15 cellular contexts compared by ENCODE assay signal in the genomic region with DNA sequence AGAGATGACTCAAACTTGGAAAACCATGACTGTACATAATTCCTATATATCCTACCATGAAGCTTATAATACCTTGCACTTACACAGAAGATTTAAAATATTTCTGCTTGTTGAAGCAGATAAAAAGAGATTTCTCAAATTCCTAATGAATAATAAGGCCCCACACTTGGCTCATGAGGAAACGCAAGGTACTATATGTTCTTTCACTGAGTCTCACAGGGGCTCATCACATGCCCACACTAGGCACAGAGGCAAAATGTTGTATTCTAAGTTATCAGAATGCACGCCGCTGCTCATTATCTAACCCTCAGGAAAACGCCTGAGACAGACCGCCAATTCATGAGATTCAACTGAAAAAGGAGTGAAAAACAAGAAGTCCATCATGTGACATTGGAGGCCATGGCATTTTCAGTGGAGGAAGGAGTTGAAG. TPM values are rescaled to one million over a fixed set of nuclear protein-coding genes. Genes with fewer than 3 reads are reported as not detected.
DNase-seq lines count a peak whose midpoint lies in the region; ATAC-seq, FAIRE-seq and TF ChIP-seq lines count a peak whose summit lies in the region.
"Had no signal": no experiment of that assay in that cellular context is flagged by ENCODE, and none has a peak within 500 bp of the region (broad histone marks: within the 10 kb centered on the region; RNA-seq: fewer than 3 reads in every experiment).

No MANE protein-coding gene starts in this region.

- H3K27ac ChIP-seq in SK-N-SH (ENCODE audit: low read depth in 2 of 2, low read length in 1 of 2) (0 out of 4 replicates have a peak overlapping the region, but pooled peaks of 1 of the 2 experiments have one; percentile 5), smooth muscle cell (ENCODE audit: low read depth) (peak overlapping the region; percentile 1), coronary artery (peak overlapping the region in 1 of 2 donors; percentile 35)
- H3K27ac ChIP-seq: psoas muscle had no signal

- CTCF ChIA-PET in SK-N-SH (lab: Yijun Ruan, JAX): no interaction called here

- H3K4me1 ChIP-seq in SK-N-SH (ENCODE audit: control insufficient read depth in 1 of 2, insufficient read depth in 2 of 2, low read depth in 1 of 2, low read length in 1 of 2): peaks cover 12 to 13% of the 10 kb centered on the region in 2 experiments; a peak in 2 of 4 replicates
- peaks cover 11% of the 10 kb centered on the region for H3K4me1 ChIP-seq in smooth muscle cell (ENCODE audit: low read depth)

- no peak overlapping the region for H3K9ac ChIP-seq in SK-N-SH
- no peak overlapping the region for H3K9ac ChIP-seq in smooth muscle cell (ENCODE audit: low read depth)

- no peak for TF ChIP-seq EP300 in SK-N-SH (IDR thresholded peaks at IDR 0.05; ENCODE audit: borderline replicate concordance in 1 of 2, low read depth in 1 of 2, low read length in 1 of 2)

- in situ Hi-C loops in SK-MEL-5 (cut with HindIII; ENCODE audit: low pct_unique_long_range_greater_than_20kb, low sequenced_read_pairs): no loop called here

- H3K4me3 ChIP-seq in SK-N-SH (ENCODE audit: low read depth in 2 of 2, low read length in 1 of 2) (no peak overlapping the region), smooth muscle cell (no peak overlapping the region), coronary artery (no peak overlapping the region)
- H3K4me3 ChIP-seq: MG63, psoas muscle had no signal

- H2AFZ ChIP-seq in SK-N-SH (ENCODE audit: low read depth): no peak overlapping the region
- no peak overlapping the region for H2AFZ ChIP-seq in smooth muscle cell (ENCODE audit: low read depth)

- no peak for TF ChIP-seq RAD21 in SK-N-SH (IDR thresholded peaks at IDR 0.05; ENCODE audit: low read length)

- no peak for ATAC-seq in SK-N-SH treated with all-trans-retinoic acid at 6 μM for 48 hours
- ATAC-seq in esophagus mucosa: peak; percentile 31
- ATAC-seq in GM18861 (IDR thresholded peaks at IDR 0.05; ENCODE audit: unreplicated experiment): no peak
- ATAC-seq: activated naive CD4-positive, alpha-beta T cell treated with anti-CD3 and anti-CD28 coated beads, Interleukin-2, amount 50 U/mL, for 72 hours; psoas muscle had no signal

- H3F3A ChIP-seq in SK-N-SH (replicated peaks; ENCODE audit: insufficient read depth) (no peaks in the 10 kb centered on the region), smooth muscle cell (ENCODE audit: low read depth) (no peaks in the 10 kb centered on the region)

- POLR2A ChIA-PET in SK-N-SH (lab: Yijun Ruan, JAX): no interaction called here

- no peak for FAIRE-seq in frontal cortex (lab: Jason Lieb, UNC)

- H3K4me2 ChIP-seq in SK-N-SH (no peak overlapping the region), smooth muscle cell (peak overlapping the region; percentile 62)

- WGBS in SK-N-SH (ENCODE audit: low lambda C conversion rate): 87% methylated on average over 5 of the region's 5 CpGs
- 68% methylated on average over 5 of the region's 5 CpGs for WGBS in smooth muscle cell (ENCODE audit: low lambda C conversion rate)

- H3K27me3 ChIP-seq in SK-N-SH (ENCODE audit: insufficient read depth) (no peaks in the 10 kb centered on the region), smooth muscle cell (ENCODE audit: low read depth) (no peaks in the 10 kb centered on the region)
- H3K27me3 ChIP-seq: MG63 had no signal

- H3K36me3 ChIP-seq in SK-N-SH (replicated peaks in 1 of 2; ENCODE audit: control insufficient read depth in 1 of 2, insufficient read depth in 2 of 2, low read length in 1 of 2): no peaks in the 10 kb centered on the region
- H3K36me3 ChIP-seq in smooth muscle cell (ENCODE audit: low read depth): no peaks in the 10 kb centered on the region
- H3K36me3 ChIP-seq: MG63 had no signal

- no peak for TF ChIP-seq CTCF in SK-N-SH (IDR thresholded peaks at IDR 0.05)
- TF ChIP-seq CTCF in smooth muscle cell (IDR thresholded peaks at IDR 0.05; ENCODE audit: borderline replicate concordance, insufficient read depth, poor library complexity, severe bottlenecking): no peak
- no peak for TF ChIP-seq CTCF in coronary artery (IDR thresholded peaks at IDR 0.05)

- H4K20me1 ChIP-seq in SK-N-SH (ENCODE audit: insufficient read depth): no peaks in the 10 kb centered on the region
- H4K20me1 ChIP-seq in smooth muscle cell (ENCODE audit: low read depth): peaks cover 92% of the 10 kb centered on the region

- H3K9me2 ChIP-seq in SK-N-SH: no peaks in the 10 kb centered on the region

- H3K9me3 ChIP-seq in SK-N-SH: no peaks in the 10 kb centered on the region
- no peaks in the 10 kb centered on the region for H3K9me3 ChIP-seq in smooth muscle cell (replicated peaks; ENCODE audit: low read depth)
- H3K9me3 ChIP-seq: MG63, psoas muscle had no signal

- peaks cover 91% of the 10 kb centered on the region for H3K79me2 ChIP-seq in SK-N-SH (ENCODE audit: insufficient read depth)
- H3K79me2 ChIP-seq in smooth muscle cell (ENCODE audit: low read depth): peaks cover 83% of the 10 kb centered on the region

- DNase-seq in SK-N-SH (no peak), SK-MEL-5 (ENCODE audit: low read depth, low spot score) (peak; percentile 90), smooth muscle cell (lab: John Stamatoyannopoulos, UW; ENCODE audit: unreplicated experiment) (no peak), coronary artery (ENCODE audit: low spot score) (no peak), frontal cortex (ENCODE audit: low spot score in 2 of 2) (no peak)
- DNase-seq: 8988T; activated CD4-positive, alpha-beta T cell treated with anti-CD3 and anti-CD28 coated beads, Interleukin-2, amount 10 ng/mL, durations not matched to agents 24 days and 14 days; COR-L47; MG63; NCI-H1694 treated with DMSO at 0.1 percent for 48 hours; psoas muscle had no signal

TF ChIP-seq in SK-N-SH, 30 proteins besides CTCF, POLR2A, EP300 and RAD21:
- TF ChIP-seq RCOR1 (IDR thresholded peaks at IDR 0.05; ENCODE audit: low read length) (no peak), FOSL2 (IDR thresholded peaks at IDR 0.05; ENCODE audit: borderline replicate concordance, low read depth) (peak; percentile 25; the same call in 1 of the 2 replicates)

TF ChIP-seq in SK-N-SH treated with all-trans-retinoic acid at 6 μM for 48 hours, 23 proteins besides CTCF, POLR2A, EP300 and RAD21 (continues in another document):
- TF ChIP-seq, protein P1, sequence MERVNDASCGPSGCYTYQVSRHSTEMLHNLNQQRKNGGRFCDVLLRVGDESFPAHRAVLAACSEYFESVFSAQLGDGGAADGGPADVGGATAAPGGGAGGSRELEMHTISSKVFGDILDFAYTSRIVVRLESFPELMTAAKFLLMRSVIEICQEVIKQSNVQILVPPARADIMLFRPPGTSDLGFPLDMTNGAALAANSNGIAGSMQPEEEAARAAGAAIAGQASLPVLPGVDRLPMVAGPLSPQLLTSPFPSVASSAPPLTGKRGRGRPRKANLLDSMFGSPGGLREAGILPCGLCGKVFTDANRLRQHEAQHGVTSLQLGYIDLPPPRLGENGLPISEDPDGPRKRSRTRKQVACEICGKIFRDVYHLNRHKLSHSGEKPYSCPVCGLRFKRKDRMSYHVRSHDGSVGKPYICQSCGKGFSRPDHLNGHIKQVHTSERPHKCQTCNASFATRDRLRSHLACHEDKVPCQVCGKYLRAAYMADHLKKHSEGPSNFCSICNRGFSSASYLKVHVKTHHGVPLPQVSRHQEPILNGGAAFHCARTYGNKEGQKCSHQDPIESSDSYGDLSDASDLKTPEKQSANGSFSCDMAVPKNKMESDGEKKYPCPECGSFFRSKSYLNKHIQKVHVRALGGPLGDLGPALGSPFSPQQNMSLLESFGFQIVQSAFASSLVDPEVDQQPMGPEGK (CRISPR knock-in tag; IDR thresholded peaks at IDR 0.05; ENCODE audit: borderline replicate concordance): no peak
- TF ChIP-seq TOX (CRISPR knock-in tag; IDR thresholded peaks at IDR 0.05; ENCODE audit: borderline replicate concordance): no peak
- TF ChIP-seq PPARA (CRISPR knock-in tag; IDR thresholded peaks at IDR 0.05; ENCODE audit: borderline replicate concordance): no peak
- TF ChIP-seq, protein P2, sequence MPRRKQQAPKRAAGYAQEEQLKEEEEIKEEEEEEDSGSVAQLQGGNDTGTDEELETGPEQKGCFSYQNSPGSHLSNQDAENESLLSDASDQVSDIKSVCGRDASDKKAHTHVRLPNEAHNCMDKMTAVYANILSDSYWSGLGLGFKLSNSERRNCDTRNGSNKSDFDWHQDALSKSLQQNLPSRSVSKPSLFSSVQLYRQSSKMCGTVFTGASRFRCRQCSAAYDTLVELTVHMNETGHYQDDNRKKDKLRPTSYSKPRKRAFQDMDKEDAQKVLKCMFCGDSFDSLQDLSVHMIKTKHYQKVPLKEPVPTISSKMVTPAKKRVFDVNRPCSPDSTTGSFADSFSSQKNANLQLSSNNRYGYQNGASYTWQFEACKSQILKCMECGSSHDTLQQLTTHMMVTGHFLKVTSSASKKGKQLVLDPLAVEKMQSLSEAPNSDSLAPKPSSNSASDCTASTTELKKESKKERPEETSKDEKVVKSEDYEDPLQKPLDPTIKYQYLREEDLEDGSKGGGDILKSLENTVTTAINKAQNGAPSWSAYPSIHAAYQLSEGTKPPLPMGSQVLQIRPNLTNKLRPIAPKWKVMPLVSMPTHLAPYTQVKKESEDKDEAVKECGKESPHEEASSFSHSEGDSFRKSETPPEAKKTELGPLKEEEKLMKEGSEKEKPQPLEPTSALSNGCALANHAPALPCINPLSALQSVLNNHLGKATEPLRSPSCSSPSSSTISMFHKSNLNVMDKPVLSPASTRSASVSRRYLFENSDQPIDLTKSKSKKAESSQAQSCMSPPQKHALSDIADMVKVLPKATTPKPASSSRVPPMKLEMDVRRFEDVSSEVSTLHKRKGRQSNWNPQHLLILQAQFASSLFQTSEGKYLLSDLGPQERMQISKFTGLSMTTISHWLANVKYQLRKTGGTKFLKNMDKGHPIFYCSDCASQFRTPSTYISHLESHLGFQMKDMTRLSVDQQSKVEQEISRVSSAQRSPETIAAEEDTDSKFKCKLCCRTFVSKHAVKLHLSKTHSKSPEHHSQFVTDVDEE (CRISPR knock-in tag; IDR thresholded peaks at IDR 0.05): no peak
- TF ChIP-seq ZNF565 (CRISPR knock-in tag; conservative IDR thresholded peaks at IDR 0.05; ENCODE audit: low read depth): no peak
- no peak for TF ChIP-seq ESRRG (CRISPR knock-in tag; IDR thresholded peaks at IDR 0.05)
- no peak for TF ChIP-seq RARB (CRISPR knock-in tag; IDR thresholded peaks at IDR 0.05)

RNA-seq across cellular contexts. Expression of gene MYO1E, which starts 5.6 kb away (rescaled TPM):
- 9.7 and 16.4 TPM in 2 replicates for polyA plus RNA-seq in SK-N-SH (2012; rRNA removed)
- 15.1 TPM in 2 replicates for polyA plus RNA-seq in SK-N-SH (2012; cell fraction: cytosol; rRNA removed)
- polyA plus RNA-seq in SK-N-SH (2012; cell fraction: nucleus; rRNA removed): 14.7 and 15.3 TPM in 2 replicates
- total RNA-seq in SK-MEL-5 (2014; rRNA removed; shearing (Covaris generic)): 59.9 and 68.7 TPM in 2 replicates
- polyA plus RNA-seq in SK-MEL-5 (2015; cell fraction: cytosol; rRNA removed): 42.4 and 45.3 TPM in 2 replicates
- polyA plus RNA-seq in SK-MEL-5 (2015; cell fraction: nucleus; rRNA removed): 12.0 and 23.9 TPM in 2 replicates
- total RNA-seq in esophagus mucosa: 117 TPM
- total RNA-seq in smooth muscle cell: 50.0 and 68.6 TPM in 2 replicates
- polyA plus RNA-seq in smooth muscle cell: 54.5 and 69.6 TPM in 2 replicates
- 11.8 TPM for total RNA-seq in frontal cortex
